In the genomic region with DNA sequence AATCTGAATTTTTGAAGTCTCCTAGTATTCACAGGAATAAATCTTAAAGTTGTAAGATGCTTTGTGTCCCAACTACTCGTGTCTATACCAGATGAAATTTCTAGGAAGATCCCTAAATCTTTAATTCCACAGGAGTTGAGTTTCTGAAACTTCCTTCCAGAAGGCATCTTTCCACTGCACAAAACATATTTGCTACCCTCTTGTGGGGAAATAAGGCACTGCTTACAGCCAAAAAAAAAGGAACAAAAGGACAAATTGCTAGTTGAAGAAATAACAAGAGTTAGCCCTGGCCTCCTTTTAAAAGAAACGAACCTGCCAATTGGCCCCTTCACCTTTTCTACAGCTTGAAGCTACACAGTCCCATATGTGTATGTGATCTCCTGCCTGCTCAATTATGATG, we compare ENCODE assay signal across 10 cellular contexts. TPM values are rescaled to one million over a fixed set of nuclear protein-coding genes. Genes with fewer than 3 reads are reported as not detected.
DNase-seq lines count a peak whose midpoint lies in the region; ATAC-seq and TF ChIP-seq lines count a peak whose summit lies in the region.
"Had no signal": no experiment of that assay in that cellular context is flagged by ENCODE, and none has a peak within 500 bp of the region (broad histone marks: within the 10 kb centered on the region; RNA-seq: fewer than 3 reads in every experiment).

No MANE protein-coding gene starts in this region.

- H3K36me3 Mint-ChIP-seq in activated CD8-positive, alpha-beta T cell treated with anti-CD3 and anti-CD28 coated beads for 36 hours (ENCODE audit: low read depth), result no peaks in the 10 kb centered on the region
- no peaks in the 10 kb centered on the region for H3K36me3 Mint-ChIP-seq in activated CD8-positive, alpha-beta T cell treated with anti-CD3 and anti-CD28 coated beads, Interleukin-2, amount 10 ng/mL, durations not matched to agents 7 days and 5 days (ENCODE audit: low read depth)

- H4K20me1 ChIP-seq in OCI-LY7 (ENCODE audit: insufficient read depth, low read length), result no peaks in the 10 kb centered on the region

- 6 to 12% methylated on average over 2 of the region's 2 CpGs for WGBS in transverse colon (ENCODE audit: low coverage in 1 of 2), 2 donors

- peaks cover 5% of the 10 kb centered on the region for H3K27me3 Mint-ChIP-seq in activated CD8-positive, alpha-beta T cell treated with anti-CD3 and anti-CD28 coated beads for 36 hours
- H3K27me3 Mint-ChIP-seq in activated CD8-positive, alpha-beta T cell treated with anti-CD3 and anti-CD28 coated beads, Interleukin-2, amount 10 ng/mL, durations not matched to agents 7 days and 5 days (ENCODE audit: low read depth), result peaks cover 13% of the 10 kb centered on the region

- no peaks in the 10 kb centered on the region for H3K4me1 Mint-ChIP-seq in activated CD8-positive, alpha-beta T cell treated with anti-CD3 and anti-CD28 coated beads for 36 hours (ENCODE audit: low read depth)
- H3K4me1 Mint-ChIP-seq in activated CD8-positive, alpha-beta T cell treated with anti-CD3 and anti-CD28 coated beads, Interleukin-2, amount 10 ng/mL, durations not matched to agents 7 days and 5 days (ENCODE audit: low read depth), result no peaks in the 10 kb centered on the region

- no peak for DNase-seq in activated CD8-positive, alpha-beta T cell treated with anti-CD3 and anti-CD28 coated beads for 36 hours
- DNase-seq in activated CD8-positive, alpha-beta T cell treated with anti-CD3 and anti-CD28 coated beads, Interleukin-2, amount 10 ng/mL, durations not matched to agents 7 days and 5 days, result no peak
- DNase-seq in OCI-LY7 (ENCODE audit: low spot score), result peak; percentile 16
- peak; percentile 7 to 38 for DNase-seq in foreskin fibroblast
- no peak for DNase-seq in transverse colon
- DNase-seq in UCSD-AML1 (lab: John Stamatoyannopoulos, UW; ENCODE audit: unreplicated experiment), result no peak

- no peak overlapping the region for H3K4me3 Mint-ChIP-seq in activated CD8-positive, alpha-beta T cell treated with anti-CD3 and anti-CD28 coated beads for 36 hours
- H3K4me3 Mint-ChIP-seq in activated CD8-positive, alpha-beta T cell treated with anti-CD3 and anti-CD28 coated beads, Interleukin-2, amount 10 ng/mL, durations not matched to agents 7 days and 5 days, result no peak overlapping the region

- no peak for TF ChIP-seq POLR2A in transverse colon (IDR thresholded peaks at IDR 0.05)

- no peaks in the 10 kb centered on the region for H3K36me3 ChIP-seq in OCI-LY7 (ENCODE audit: insufficient read depth, low read length)
- H3K36me3 ChIP-seq in transverse colon, result no peaks in the 10 kb centered on the region

- POLR2A ChIA-PET in activated CD8-positive, alpha-beta T cell treated with anti-CD3 and anti-CD28 coated beads for 36 hours (lab: Charles Lee), result no interaction called here
- POLR2A ChIA-PET in activated CD8-positive, alpha-beta T cell treated with anti-CD3 and anti-CD28 coated beads, Interleukin-2, amount 10 ng/mL, durations not matched to agents 7 days and 5 days (lab: Charles Lee), result interaction anchor here (0.8 kb wide), 1 partner anchor 1244 kb away, joined by 3 read pairs; no protein-coding TSS in a partner anchor
- POLR2A ChIA-PET in OCI-LY7 (lab: Charles Lee), result interaction anchor here (1.0 kb wide), 1 partner anchor 11 kb away, joined by 3 read pairs; no protein-coding TSS in a partner anchor

- no peak overlapping the region for H3K4me2 ChIP-seq in OCI-LY7 (ENCODE audit: low read length)

- intact Hi-C loops in activated CD8-positive, alpha-beta T cell treated with anti-CD3 and anti-CD28 coated beads for 36 hours (cut with micrococcal nuclease), result loop anchor here (10.0 kb wide), 1 partner anchor 1774 kb away; no protein-coding TSS in a partner anchor
- intact Hi-C loops in OCI-LY7 (cut with micrococcal nuclease; ENCODE audit: unreplicated experiment), result loop anchor here (5.0 to 10.0 kb wide), 2 partner anchors 1064 to 1941 kb away; no protein-coding TSS in a partner anchor
- intact Hi-C loops in transverse colon (cut with DNase I; ENCODE audit: low total_unique reads), result loop anchor here (10.0 kb wide), 1 partner anchor 1764 kb away; no protein-coding TSS in a partner anchor

- no peaks in the 10 kb centered on the region for H3K79me2 ChIP-seq in OCI-LY7 (ENCODE audit: insufficient read depth, low read depth, low read length)

- no peak for TF ChIP-seq EP300 in transverse colon (IDR thresholded peaks at IDR 0.05; ENCODE audit: low read depth)

- no peaks in the 10 kb centered on the region for H3K9me3 Mint-ChIP-seq in activated CD8-positive, alpha-beta T cell treated with anti-CD3 and anti-CD28 coated beads for 36 hours
- H3K9me3 Mint-ChIP-seq in activated CD8-positive, alpha-beta T cell treated with anti-CD3 and anti-CD28 coated beads, Interleukin-2, amount 10 ng/mL, durations not matched to agents 7 days and 5 days (ENCODE audit: insufficient read depth), result no peaks in the 10 kb centered on the region

- H3K9me2 ChIP-seq in OCI-LY7 (ENCODE audit: insufficient read depth, low read length), result no peaks in the 10 kb centered on the region

- CTCF ChIA-PET in activated CD8-positive, alpha-beta T cell treated with anti-CD3 and anti-CD28 coated beads for 36 hours (lab: Charles Lee), result interaction anchor here (1.0 to 1.8 kb wide), 3 partner anchors 15 to 1940 kb away, joined by 3 to 9 read pairs (median 7); no protein-coding TSS in a partner anchor
- CTCF ChIA-PET in activated CD8-positive, alpha-beta T cell treated with anti-CD3 and anti-CD28 coated beads, Interleukin-2, amount 10 ng/mL, durations not matched to agents 7 days and 5 days (lab: Charles Lee), result interaction anchor here (2.4 to 3.3 kb wide), 2 partner anchors 15 to 1765 kb away, joined by 10 to 24 read pairs; no protein-coding TSS in a partner anchor
- CTCF ChIA-PET in OCI-LY7 (lab: Charles Lee; ENCODE audit: unreplicated experiment), result no interaction called here

- in situ Hi-C loops in transverse colon (cut with MboI; ENCODE audit: low pct_ligation_motif_present in 1 of 4, low pct_unique_long_range_greater_than_20kb in 1 of 4, low sequenced_read_pairs in 3 of 4), result loop anchor here (25.0 kb wide), 4 partner anchors 1766 to 1941 kb away; partner anchors contain the start of gene KBTBD8 (in 1 of the 4)

- H3K27me3 ChIP-seq in transverse colon, result no peaks in the 10 kb centered on the region

- no peak overlapping the region for H3K27ac Mint-ChIP-seq in activated CD8-positive, alpha-beta T cell treated with anti-CD3 and anti-CD28 coated beads for 36 hours
- H3K27ac Mint-ChIP-seq in activated CD8-positive, alpha-beta T cell treated with anti-CD3 and anti-CD28 coated beads, Interleukin-2, amount 10 ng/mL, durations not matched to agents 7 days and 5 days, result no peak overlapping the region

- no TSS peak for BruUV-seq in OCI-LY7 (replicated peaks; lab: Mats Ljungman, UMichigan)

- H2AFZ ChIP-seq in OCI-LY7 (ENCODE audit: low read length), result no peak overlapping the region

- peak; percentile 47 for TF ChIP-seq CTCF in activated CD8-positive, alpha-beta T cell treated with anti-CD3 and anti-CD28 coated beads for 36 hours (IDR thresholded peaks at IDR 0.05)
- TF ChIP-seq CTCF in OCI-LY7 (conservative IDR thresholded peaks at IDR 0.05; ENCODE audit: low read length), result peak; percentile 77
- peak; percentile 60 for TF ChIP-seq CTCF in foreskin fibroblast (IDR thresholded peaks at IDR 0.05; ENCODE audit: low read depth, low read length)
- peak in 3 of 5 experiments; percentile 25 to 44 (median 35) for TF ChIP-seq CTCF in transverse colon (IDR thresholded peaks at IDR 0.05)

- no peak for ATAC-seq in activated CD8-positive, alpha-beta T cell treated with anti-CD3 and anti-CD28 coated beads for 36 hours
- ATAC-seq in activated CD8-positive, alpha-beta T cell treated with anti-CD3 and anti-CD28 coated beads, Interleukin-2, amount 10 ng/mL, durations not matched to agents 7 days and 5 days, result no peak
- ATAC-seq in HG03460 (IDR thresholded peaks at IDR 0.05; ENCODE audit: unreplicated experiment), result no peak
- ATAC-seq in activated CD4-positive, CD25-positive, alpha-beta regulatory T cell treated with anti-CD3 and anti-CD28 coated beads, Interleukin-2, amount 50 U/mL, for 24 hours, result no peak

- H3K27ac ChIP-seq in OCI-LY7 (ENCODE audit: low read depth, low read length, poor library complexity, severe bottlenecking) (no peak overlapping the region), transverse colon (no peak overlapping the region)
- H3K27ac ChIP-seq: SK-N-MC had no signal

- H3K9me3 ChIP-seq in OCI-LY7 (ENCODE audit: low read length) (no peaks in the 10 kb centered on the region), transverse colon (no peaks in the 10 kb centered on the region)

- H3K4me1 ChIP-seq in OCI-LY7 (ENCODE audit: insufficient read depth, low read length, poor library complexity, severe bottlenecking) (no peaks in the 10 kb centered on the region), transverse colon (no peaks in the 10 kb centered on the region)

- H3K4me3 ChIP-seq in OCI-LY7 (ENCODE audit: low read depth, low read length, poor library complexity, severe bottlenecking) (no peak overlapping the region), foreskin fibroblast (ENCODE audit: low read depth in 1 of 2, low read length in 2 of 2) (no peak overlapping the region), transverse colon (no peak overlapping the region)
- H3K4me3 ChIP-seq: SK-N-MC had no signal

RNA-seq across cellular contexts. Expression of gene TAFA4, which starts 54.0 kb away (rescaled TPM):
- total RNA-seq in activated CD8-positive, alpha-beta T cell treated with anti-CD3 and anti-CD28 coated beads for 36 hours, result not detected
- not detected for total RNA-seq in activated CD8-positive, alpha-beta T cell treated with anti-CD3 and anti-CD28 coated beads, Interleukin-2, amount 10 ng/mL, durations not matched to agents 7 days and 5 days
- not detected in 2 replicates for total RNA-seq in OCI-LY7 (2014; rRNA removed; shearing (Covaris generic))
- total RNA-seq in OCI-LY7 (2022) (not detected in 2 replicates), transverse colon (not detected)
- total RNA-seq: glomerular endothelial cell had no signal

Comparison
In these comparisons a context has a peak if more than half of its experiments do, and no peak if none do; other contexts are left out.
1. DNase-seq: peak in OCI-LY7 (single experiment) and foreskin fibroblast (2 of 2); none in activated CD8-positive, alpha-beta T cell treated with anti-CD3 and anti-CD28 coated beads for 36 hours (single experiment), activated CD8-positive, alpha-beta T cell treated with anti-CD3 and anti-CD28 coated beads, Interleukin-2, amount 10 ng/mL, durations not matched to agents 7 days and 5 days (single experiment), transverse colon (single experiment) and UCSD-AML1 (single experiment).
2. Peak in every context shown above with its lines, with median percentiles within 50 percentile points of each other: CTCF ChIP-seq.